1 cellular context compared by ENCODE assay signal in the genomic region with DNA sequence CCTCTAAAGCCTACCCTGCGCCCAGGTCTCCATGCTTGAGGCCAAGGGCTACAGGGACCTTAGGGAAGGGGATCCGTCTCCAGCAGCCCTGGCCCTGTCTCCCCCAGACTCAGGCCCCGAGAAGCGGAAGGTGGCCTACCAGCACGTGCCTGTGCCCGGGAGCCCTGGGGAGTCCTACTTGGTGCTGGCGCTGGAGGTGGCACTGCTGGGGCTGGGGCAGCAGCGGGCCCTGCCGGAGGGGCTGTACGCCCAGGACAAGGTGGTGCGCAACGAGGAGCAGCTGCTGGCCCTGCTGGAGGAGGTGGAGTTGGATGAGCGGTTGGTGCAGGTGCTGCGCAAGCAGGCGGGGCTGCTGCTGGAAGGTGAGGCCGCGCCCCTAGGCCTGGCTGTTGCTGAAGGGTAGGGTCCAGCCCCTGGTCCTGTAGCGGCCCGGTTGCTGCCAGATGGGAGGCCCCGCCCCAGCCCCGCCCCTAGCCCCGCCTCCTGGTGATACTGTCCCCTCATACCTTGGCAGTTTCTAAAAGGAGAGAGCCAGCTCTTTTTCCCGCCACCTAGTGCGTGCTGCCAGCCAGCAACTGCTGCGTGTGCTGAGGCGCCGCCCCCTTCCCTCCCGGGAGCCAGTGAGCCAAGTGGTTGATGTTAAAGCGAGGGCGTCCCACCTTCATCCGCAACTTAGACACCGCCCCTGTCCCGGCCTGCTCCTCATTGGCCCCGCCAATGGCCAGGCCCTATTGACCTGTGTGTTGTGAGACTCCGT.
A peak's percentile ranks its signal among the peaks of the same experiment; 100 is the strongest.
TF ChIP-seq lines count a peak whose summit lies in the region.

No MANE protein-coding gene starts in this region.

TF ChIP-seq in K562, 482 proteins besides CTCF, POLR2A, EP300 and RAD21 (continues in another document):
- 0 out of 2 replicates have a peak, but pooled peaks have one; percentile 22 for TF ChIP-seq ZNF263 (CRISPR knock-in tag; IDR thresholded peaks at IDR 0.05; ENCODE audit: borderline replicate concordance)
- TF ChIP-seq, protein P1, sequence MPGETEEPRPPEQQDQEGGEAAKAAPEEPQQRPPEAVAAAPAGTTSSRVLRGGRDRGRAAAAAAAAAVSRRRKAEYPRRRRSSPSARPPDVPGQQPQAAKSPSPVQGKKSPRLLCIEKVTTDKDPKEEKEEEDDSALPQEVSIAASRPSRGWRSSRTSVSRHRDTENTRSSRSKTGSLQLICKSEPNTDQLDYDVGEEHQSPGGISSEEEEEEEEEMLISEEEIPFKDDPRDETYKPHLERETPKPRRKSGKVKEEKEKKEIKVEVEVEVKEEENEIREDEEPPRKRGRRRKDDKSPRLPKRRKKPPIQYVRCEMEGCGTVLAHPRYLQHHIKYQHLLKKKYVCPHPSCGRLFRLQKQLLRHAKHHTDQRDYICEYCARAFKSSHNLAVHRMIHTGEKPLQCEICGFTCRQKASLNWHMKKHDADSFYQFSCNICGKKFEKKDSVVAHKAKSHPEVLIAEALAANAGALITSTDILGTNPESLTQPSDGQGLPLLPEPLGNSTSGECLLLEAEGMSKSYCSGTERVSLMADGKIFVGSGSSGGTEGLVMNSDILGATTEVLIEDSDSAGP (CRISPR knock-in tag; IDR thresholded peaks at IDR 0.05) = no peak
- peak; percentile 73 for TF ChIP-seq BHLHE40 (IDR thresholded peaks at IDR 0.05; ENCODE audit: low read length)
- TF ChIP-seq, protein P2, sequence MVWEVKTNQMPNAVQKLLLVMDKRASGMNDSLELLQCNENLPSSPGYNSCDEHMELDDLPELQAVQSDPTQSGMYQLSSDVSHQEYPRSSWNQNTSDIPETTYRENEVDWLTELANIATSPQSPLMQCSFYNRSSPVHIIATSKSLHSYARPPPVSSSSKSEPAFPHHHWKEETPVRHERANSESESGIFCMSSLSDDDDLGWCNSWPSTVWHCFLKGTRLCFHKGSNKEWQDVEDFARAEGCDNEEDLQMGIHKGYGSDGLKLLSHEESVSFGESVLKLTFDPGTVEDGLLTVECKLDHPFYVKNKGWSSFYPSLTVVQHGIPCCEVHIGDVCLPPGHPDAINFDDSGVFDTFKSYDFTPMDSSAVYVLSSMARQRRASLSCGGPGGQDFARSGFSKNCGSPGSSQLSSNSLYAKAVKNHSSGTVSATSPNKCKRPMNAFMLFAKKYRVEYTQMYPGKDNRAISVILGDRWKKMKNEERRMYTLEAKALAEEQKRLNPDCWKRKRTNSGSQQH (CRISPR knock-in tag; IDR thresholded peaks at IDR 0.05) = no peak
- no peak for TF ChIP-seq CBX3 (IDR thresholded peaks at IDR 0.05; ENCODE audit: borderline replicate concordance in 1 of 2, low read length in 2 of 2)
- TF ChIP-seq KHSRP (IDR thresholded peaks at IDR 0.05) = no peak
- no peak for TF ChIP-seq ZNF311 (CRISPR knock-in tag; IDR thresholded peaks at IDR 0.05)
- TF ChIP-seq RB1 (IDR thresholded peaks at IDR 0.05; ENCODE audit: low read depth) = peak; percentile 29; the same call in 1 of the 2 replicates
- TF ChIP-seq HNRNPL (IDR thresholded peaks at IDR 0.05; ENCODE audit: low read depth, low read length) = 0 out of 2 replicates have a peak, but pooled peaks have one; percentile 61
- TF ChIP-seq SMAD4 (CRISPR knock-in tag; conservative IDR thresholded peaks at IDR 0.05) = no peak
- TF ChIP-seq RBM25 (IDR thresholded peaks at IDR 0.05; ENCODE audit: low read depth, low read length, severe bottlenecking) = no peak
- no peak for TF ChIP-seq BRCA1 (IDR thresholded peaks at IDR 0.05)
- TF ChIP-seq BRCA1 (CRISPR knock-in tag; IDR thresholded peaks at IDR 0.05) = no peak
- TF ChIP-seq SIN3A (IDR thresholded peaks at IDR 0.05; ENCODE audit: borderline replicate concordance in 2 of 2, control insufficient read depth in 1 of 2, low read depth in 2 of 2, low read length in 2 of 2) = peak in 1 of 2 experiments; percentile 11; a peak in 1 of 4 replicates
- TF ChIP-seq, protein P3, sequence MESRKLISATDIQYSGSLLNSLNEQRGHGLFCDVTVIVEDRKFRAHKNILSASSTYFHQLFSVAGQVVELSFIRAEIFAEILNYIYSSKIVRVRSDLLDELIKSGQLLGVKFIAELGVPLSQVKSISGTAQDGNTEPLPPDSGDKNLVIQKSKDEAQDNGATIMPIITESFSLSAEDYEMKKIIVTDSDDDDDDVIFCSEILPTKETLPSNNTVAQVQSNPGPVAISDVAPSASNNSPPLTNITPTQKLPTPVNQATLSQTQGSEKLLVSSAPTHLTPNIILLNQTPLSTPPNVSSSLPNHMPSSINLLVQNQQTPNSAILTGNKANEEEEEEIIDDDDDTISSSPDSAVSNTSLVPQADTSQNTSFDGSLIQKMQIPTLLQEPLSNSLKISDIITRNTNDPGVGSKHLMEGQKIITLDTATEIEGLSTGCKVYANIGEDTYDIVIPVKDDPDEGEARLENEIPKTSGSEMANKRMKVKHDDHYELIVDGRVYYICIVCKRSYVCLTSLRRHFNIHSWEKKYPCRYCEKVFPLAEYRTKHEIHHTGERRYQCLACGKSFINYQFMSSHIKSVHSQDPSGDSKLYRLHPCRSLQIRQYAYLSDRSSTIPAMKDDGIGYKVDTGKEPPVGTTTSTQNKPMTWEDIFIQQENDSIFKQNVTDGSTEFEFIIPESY (CRISPR knock-in tag; IDR thresholded peaks at IDR 0.05) = no peak
- TF ChIP-seq MYC (IDR thresholded peaks at IDR 0.05; ENCODE audit: low read depth, low read length) = peak; percentile 19; the same call in 1 of the 2 replicates
- TF ChIP-seq MYC (CRISPR knock-in tag; IDR thresholded peaks at IDR 0.05; ENCODE audit: borderline replicate concordance, low read depth) = no peak
- no peak for TF ChIP-seq TAL1 (IDR thresholded peaks at IDR 0.05)
- TF ChIP-seq RCOR1 (IDR thresholded peaks at IDR 0.05; ENCODE audit: borderline replicate concordance in 1 of 2, low read depth in 2 of 2, low read length in 2 of 2) = no peak
- TF ChIP-seq NRF1 (conservative IDR thresholded peaks at IDR 0.05 in 1 of 2, IDR thresholded peaks at IDR 0.05 in 1 of 2) = peak; percentile 53 to 54; a peak in 3 of 4 replicates
- TF ChIP-seq MBD2 (IDR thresholded peaks at IDR 0.05; ENCODE audit: borderline replicate concordance, low read depth) = no peak
- TF ChIP-seq, protein P4, sequence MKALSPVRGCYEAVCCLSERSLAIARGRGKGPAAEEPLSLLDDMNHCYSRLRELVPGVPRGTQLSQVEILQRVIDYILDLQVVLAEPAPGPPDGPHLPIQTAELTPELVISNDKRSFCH (CRISPR knock-in tag; IDR thresholded peaks at IDR 0.05) = no peak
- TF ChIP-seq, protein P4 (tag; IDR thresholded peaks at IDR 0.05) = peak; percentile 35; the same call in 1 of the 2 replicates
- no peak for TF ChIP-seq DACH1 (IDR thresholded peaks at IDR 0.05; ENCODE audit: partially characterized antibody)
- no peak for TF ChIP-seq GATAD2B (IDR thresholded peaks at IDR 0.05; ENCODE audit: borderline replicate concordance)
- TF ChIP-seq HMGN3 (IDR thresholded peaks at IDR 0.05; ENCODE audit: borderline replicate concordance, extremely low read depth, insufficient read length, low read depth, low read length) = peak; percentile 2
- TF ChIP-seq ZC3H4 (CRISPR knock-in tag; IDR thresholded peaks at IDR 0.05; ENCODE audit: borderline replicate concordance) = no peak
- TF ChIP-seq, protein P5, sequence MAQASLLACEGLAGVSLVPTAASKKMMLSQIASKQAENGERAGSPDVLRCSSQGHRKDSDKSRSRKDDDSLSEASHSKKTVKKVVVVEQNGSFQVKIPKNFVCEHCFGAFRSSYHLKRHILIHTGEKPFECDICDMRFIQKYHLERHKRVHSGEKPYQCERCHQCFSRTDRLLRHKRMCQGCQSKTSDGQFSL (CRISPR knock-in tag; IDR thresholded peaks at IDR 0.05) = peak; percentile 86
- TF ChIP-seq, protein P5 (tag; IDR thresholded peaks at IDR 0.05) = no peak
- TF ChIP-seq, protein P6, sequence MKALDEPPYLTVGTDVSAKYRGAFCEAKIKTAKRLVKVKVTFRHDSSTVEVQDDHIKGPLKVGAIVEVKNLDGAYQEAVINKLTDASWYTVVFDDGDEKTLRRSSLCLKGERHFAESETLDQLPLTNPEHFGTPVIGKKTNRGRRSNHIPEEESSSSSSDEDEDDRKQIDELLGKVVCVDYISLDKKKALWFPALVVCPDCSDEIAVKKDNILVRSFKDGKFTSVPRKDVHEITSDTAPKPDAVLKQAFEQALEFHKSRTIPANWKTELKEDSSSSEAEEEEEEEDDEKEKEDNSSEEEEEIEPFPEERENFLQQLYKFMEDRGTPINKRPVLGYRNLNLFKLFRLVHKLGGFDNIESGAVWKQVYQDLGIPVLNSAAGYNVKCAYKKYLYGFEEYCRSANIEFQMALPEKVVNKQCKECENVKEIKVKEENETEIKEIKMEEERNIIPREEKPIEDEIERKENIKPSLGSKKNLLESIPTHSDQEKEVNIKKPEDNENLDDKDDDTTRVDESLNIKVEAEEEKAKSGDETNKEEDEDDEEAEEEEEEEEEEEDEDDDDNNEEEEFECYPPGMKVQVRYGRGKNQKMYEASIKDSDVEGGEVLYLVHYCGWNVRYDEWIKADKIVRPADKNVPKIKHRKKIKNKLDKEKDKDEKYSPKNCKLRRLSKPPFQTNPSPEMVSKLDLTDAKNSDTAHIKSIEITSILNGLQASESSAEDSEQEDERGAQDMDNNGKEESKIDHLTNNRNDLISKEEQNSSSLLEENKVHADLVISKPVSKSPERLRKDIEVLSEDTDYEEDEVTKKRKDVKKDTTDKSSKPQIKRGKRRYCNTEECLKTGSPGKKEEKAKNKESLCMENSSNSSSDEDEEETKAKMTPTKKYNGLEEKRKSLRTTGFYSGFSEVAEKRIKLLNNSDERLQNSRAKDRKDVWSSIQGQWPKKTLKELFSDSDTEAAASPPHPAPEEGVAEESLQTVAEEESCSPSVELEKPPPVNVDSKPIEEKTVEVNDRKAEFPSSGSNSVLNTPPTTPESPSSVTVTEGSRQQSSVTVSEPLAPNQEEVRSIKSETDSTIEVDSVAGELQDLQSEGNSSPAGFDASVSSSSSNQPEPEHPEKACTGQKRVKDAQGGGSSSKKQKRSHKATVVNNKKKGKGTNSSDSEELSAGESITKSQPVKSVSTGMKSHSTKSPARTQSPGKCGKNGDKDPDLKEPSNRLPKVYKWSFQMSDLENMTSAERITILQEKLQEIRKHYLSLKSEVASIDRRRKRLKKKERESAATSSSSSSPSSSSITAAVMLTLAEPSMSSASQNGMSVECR (CRISPR knock-in tag; IDR thresholded peaks at IDR 0.05) = peak; percentile 37; the same call in 1 of the 2 replicates
- peak; percentile 62 for TF ChIP-seq POLR2G (IDR thresholded peaks at IDR 0.05; ENCODE audit: low read depth, low read length)
- no peak for TF ChIP-seq POLR2AphosphoS2 (IDR thresholded peaks at IDR 0.05; ENCODE audit: low read length)
- no peak for TF ChIP-seq MEF2D (tag; conservative IDR thresholded peaks at IDR 0.05; ENCODE audit: low read depth)
- TF ChIP-seq PHF8 (IDR thresholded peaks at IDR 0.05; ENCODE audit: borderline replicate concordance, low read length) = peak; percentile 56; the same call in 1 of the 2 replicates
- TF ChIP-seq CBFA2T3 (IDR thresholded peaks at IDR 0.05) = 0 out of 2 replicates have a peak, but pooled peaks have one; percentile 6
- TF ChIP-seq, protein P7, sequence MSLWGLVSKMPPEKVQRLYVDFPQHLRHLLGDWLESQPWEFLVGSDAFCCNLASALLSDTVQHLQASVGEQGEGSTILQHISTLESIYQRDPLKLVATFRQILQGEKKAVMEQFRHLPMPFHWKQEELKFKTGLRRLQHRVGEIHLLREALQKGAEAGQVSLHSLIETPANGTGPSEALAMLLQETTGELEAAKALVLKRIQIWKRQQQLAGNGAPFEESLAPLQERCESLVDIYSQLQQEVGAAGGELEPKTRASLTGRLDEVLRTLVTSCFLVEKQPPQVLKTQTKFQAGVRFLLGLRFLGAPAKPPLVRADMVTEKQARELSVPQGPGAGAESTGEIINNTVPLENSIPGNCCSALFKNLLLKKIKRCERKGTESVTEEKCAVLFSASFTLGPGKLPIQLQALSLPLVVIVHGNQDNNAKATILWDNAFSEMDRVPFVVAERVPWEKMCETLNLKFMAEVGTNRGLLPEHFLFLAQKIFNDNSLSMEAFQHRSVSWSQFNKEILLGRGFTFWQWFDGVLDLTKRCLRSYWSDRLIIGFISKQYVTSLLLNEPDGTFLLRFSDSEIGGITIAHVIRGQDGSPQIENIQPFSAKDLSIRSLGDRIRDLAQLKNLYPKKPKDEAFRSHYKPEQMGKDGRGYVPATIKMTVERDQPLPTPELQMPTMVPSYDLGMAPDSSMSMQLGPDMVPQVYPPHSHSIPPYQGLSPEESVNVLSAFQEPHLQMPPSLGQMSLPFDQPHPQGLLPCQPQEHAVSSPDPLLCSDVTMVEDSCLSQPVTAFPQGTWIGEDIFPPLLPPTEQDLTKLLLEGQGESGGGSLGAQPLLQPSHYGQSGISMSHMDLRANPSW (CRISPR knock-in tag; IDR thresholded peaks at IDR 0.05) = no peak
- no peak for TF ChIP-seq STAT5B (CRISPR knock-in tag; IDR thresholded peaks at IDR 0.05)
- no peak for TF ChIP-seq BCOR (IDR thresholded peaks at IDR 0.05)
- no peak for TF ChIP-seq ATF7 (IDR thresholded peaks at IDR 0.05)
- TF ChIP-seq KDM4B (IDR thresholded peaks at IDR 0.05; ENCODE audit: borderline replicate concordance in 2 of 2, low read depth in 1 of 2) = no peak
- TF ChIP-seq, protein P8, sequence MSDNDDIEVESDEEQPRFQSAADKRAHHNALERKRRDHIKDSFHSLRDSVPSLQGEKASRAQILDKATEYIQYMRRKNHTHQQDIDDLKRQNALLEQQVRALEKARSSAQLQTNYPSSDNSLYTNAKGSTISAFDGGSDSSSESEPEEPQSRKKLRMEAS (CRISPR knock-in tag; IDR thresholded peaks at IDR 0.05) = peak; percentile 91
- peak in 1 of 3 experiments; percentile 15 for TF ChIP-seq YY1 (IDR thresholded peaks at IDR 0.05; ENCODE audit: borderline replicate concordance in 1 of 3, control insufficient read depth in 1 of 3, extremely low read depth in 1 of 3, insufficient read depth in 3 of 3, insufficient read length in 1 of 3, insufficient replicate concordance in 2 of 3, low read depth in 1 of 3, low read length in 2 of 3)
- peak; percentile 69; the same call in 1 of the 2 replicates for TF ChIP-seq MTA3 (IDR thresholded peaks at IDR 0.05; ENCODE audit: borderline replicate concordance)
- TF ChIP-seq IFI16 (CRISPR knock-in tag; IDR thresholded peaks at IDR 0.05) = no peak
- no peak for TF ChIP-seq MECOM (CRISPR knock-in tag; IDR thresholded peaks at IDR 0.05)
